ENCODE assay signal across 15 cellular contexts in genomic region chr22:19063581-19064353, GRCh38. TPM values are rescaled to one million over a fixed set of nuclear protein-coding genes. Genes with fewer than 3 reads are reported as not detected.
DNase-seq lines count a peak whose midpoint lies in the region; ATAC-seq and TF ChIP-seq lines count a peak whose summit lies in the region.
"Had no signal": no experiment of that assay in that cellular context is flagged by ENCODE, and none has a peak within 500 bp of the region (broad histone marks: within the 10 kb centered on the region; RNA-seq: fewer than 3 reads in every experiment).

No MANE protein-coding gene starts in this region.

- H3K36me3 Mint-ChIP-seq in osteocyte (ENCODE audit: unreplicated experiment): peaks cover 33% of the 10 kb centered on the region

- no peak overlapping the region for H3K4me3 Mint-ChIP-seq in osteocyte (ENCODE audit: unreplicated experiment)

- H3K27ac ChIP-seq in right cardiac atrium (ENCODE audit: low read length) (no peak overlapping the region), lower lobe of right lung (no peak overlapping the region)
- H3K27ac ChIP-seq: Peyer's patch had no signal

- H3K4me3 ChIP-seq in right cardiac atrium (ENCODE audit: low read length) (no peak overlapping the region), fibroblast of pulmonary artery (replicated peaks; ENCODE audit: low read depth, low read length) (no peak overlapping the region), lower lobe of right lung (no peak overlapping the region)
- H3K4me3 ChIP-seq: Peyer's patch had no signal

- H3K27me3 ChIP-seq in right cardiac atrium (ENCODE audit: control insufficient read depth, insufficient read depth) (no peaks in the 10 kb centered on the region), lower lobe of right lung (ENCODE audit: low read depth) (no peaks in the 10 kb centered on the region)
- H3K27me3 ChIP-seq: Peyer's patch had no signal

- H3K4me1 Mint-ChIP-seq in osteocyte (ENCODE audit: unreplicated experiment): no peaks in the 10 kb centered on the region
- H3K4me1 Mint-ChIP-seq: CD14-positive monocyte had no signal

- ATAC-seq in right cardiac atrium (no peak), lower lobe of right lung (no peak)

- peaks cover 100% of the 10 kb centered on the region for H3K36me3 ChIP-seq in lower lobe of right lung

- H3K4me1 ChIP-seq in right cardiac atrium (ENCODE audit: control insufficient read depth, insufficient read depth, low read length): no peaks in the 10 kb centered on the region
- H3K4me1 ChIP-seq in lower lobe of right lung: no peaks in the 10 kb centered on the region
- H3K4me1 ChIP-seq: Peyer's patch had no signal

- no peaks in the 10 kb centered on the region for H3K27me3 Mint-ChIP-seq in osteocyte (ENCODE audit: unreplicated experiment)

- in situ Hi-C loops in KBM-7 (cut with MboI; ENCODE audit: low pct_unique_long_range_greater_than_20kb, low sequenced_read_pairs): no loop called here

- H3K9me3 ChIP-seq in right cardiac atrium (ENCODE audit: control insufficient read depth, low read length): no peaks in the 10 kb centered on the region
- H3K9me3 ChIP-seq in lower lobe of right lung: no peaks in the 10 kb centered on the region
- H3K9me3 ChIP-seq: Peyer's patch had no signal

- H3K27ac Mint-ChIP-seq in osteocyte (ENCODE audit: unreplicated experiment): no peak overlapping the region

- DNase-seq in cardiac septum (ENCODE audit: low spot score) (peak; percentile 71), right cardiac atrium (no peak), fibroblast of pulmonary artery (ENCODE audit: low read depth) (peak; percentile 53), lower lobe of right lung (peak; percentile 44), KBM-7 (no peak), osteocyte (ENCODE audit: extremely low spot score, unreplicated experiment) (no peak)
- DNase-seq in activated CD4-positive, alpha-beta T cell treated with anti-CD3 and anti-CD28 coated beads for 4 hours: no peak
- DNase-seq: COR-L47, DMS53, HCEC 1CT, NCI-H1417, NCI-H2029 treated with DMSO at 0.1 percent for 48 hours, NCI-H524 had no signal

- H3K9me3 Mint-ChIP-seq in osteocyte (ENCODE audit: unreplicated experiment): no peaks in the 10 kb centered on the region

- 77% methylated on average over 8 of the region's 8 CpGs for WGBS in right cardiac atrium

- TF ChIP-seq CTCF in fibroblast of pulmonary artery (IDR thresholded peaks at IDR 0.05; ENCODE audit: low read length, missing control alignments) (no peak), lower lobe of right lung (IDR thresholded peaks at IDR 0.05) (no peak), osteocyte (IDR thresholded peaks at IDR 0.05) (no peak)

- intact Hi-C loops in cardiac septum (cut with DNase I): loop anchor here (10.0 kb wide), 1 partner anchor 89 kb away; no protein-coding TSS in a partner anchor
- intact Hi-C loops in right cardiac atrium (cut with DNase I): no loop called here
- intact Hi-C loops in lower lobe of right lung (cut with DNase I): no loop called here

RNA-seq across cellular contexts. Expression of gene DGCR2, which starts 58.4 kb away (rescaled TPM):
- total RNA-seq in cardiac septum (35.2 TPM), right cardiac atrium (10 to 100 TPM; 28.9 to 38.8 (median 35.4) TPM), lower lobe of right lung (62.9 TPM), osteocyte (64.4 and 66.3 TPM in 2 replicates)
- 34.9 TPM for polyA plus RNA-seq in right cardiac atrium

Comparison
In these comparisons a context has a peak if more than half of its experiments do, and no peak if none do; other contexts are left out.
1. DNase-seq: peak in cardiac septum (single experiment), fibroblast of pulmonary artery (single experiment) and lower lobe of right lung (single experiment); none in right cardiac atrium (0 of 3), KBM-7 (single experiment), activated CD4-positive, alpha-beta T cell treated with anti-CD3 and anti-CD28 coated beads for 4 hours (0 of 2) and osteocyte (single experiment).